Comparison of ENCODE assay signal across 9 cellular contexts in the genomic region with DNA sequence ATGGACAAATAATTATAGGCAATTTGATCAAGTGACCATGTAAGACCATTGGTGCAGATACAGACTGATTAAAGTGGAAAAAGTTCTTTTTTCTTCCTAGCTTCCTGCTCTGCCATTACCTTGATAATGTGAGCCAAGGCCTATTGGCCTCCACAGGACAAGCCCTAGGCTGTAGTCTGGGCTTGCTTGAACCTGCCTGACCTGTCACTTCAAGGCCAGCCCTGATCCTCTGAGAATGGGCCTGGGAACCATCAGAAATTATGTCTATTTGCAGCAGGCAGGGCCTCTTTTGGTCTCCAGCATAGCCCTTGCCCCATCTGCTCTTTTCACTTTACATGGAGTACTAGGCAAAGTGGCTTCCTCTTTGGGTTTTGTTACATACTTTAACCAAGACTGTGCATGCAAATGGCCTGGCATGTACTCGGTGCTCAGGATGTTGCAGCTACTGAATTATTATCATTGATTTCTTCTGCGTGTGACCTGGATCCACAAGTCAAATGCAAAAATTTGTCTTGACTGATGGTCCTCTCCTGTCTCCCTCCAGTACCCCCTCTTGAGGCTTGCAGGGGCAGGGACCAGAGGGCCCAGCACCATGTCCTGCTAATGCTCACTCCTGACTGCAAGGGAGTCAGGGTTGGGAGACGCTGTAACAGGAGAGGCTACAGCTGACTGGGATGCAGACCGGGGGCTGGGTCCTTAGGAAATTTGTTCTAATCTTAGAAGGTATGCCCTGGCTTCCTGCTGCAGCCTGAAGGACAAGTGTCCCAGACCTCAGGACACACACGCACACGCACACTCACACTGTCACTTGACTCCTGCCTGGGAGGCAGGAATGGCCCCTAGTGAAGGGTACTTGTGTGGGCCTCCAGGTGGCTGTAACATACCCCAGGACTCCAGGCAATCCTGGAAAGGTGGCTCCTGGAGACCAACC. TPM values are rescaled to one million over a fixed set of nuclear protein-coding genes. Genes with fewer than 3 reads are reported as not detected.
DNase-seq lines count a peak whose midpoint lies in the region; ATAC-seq and TF ChIP-seq lines count a peak whose summit lies in the region.
"Had no signal": no experiment of that assay in that cellular context is flagged by ENCODE, and none has a peak within 500 bp of the region (broad histone marks: within the 10 kb centered on the region; RNA-seq: fewer than 3 reads in every experiment).

No MANE protein-coding gene starts in this region.

- TF ChIP-seq CTCF in sigmoid colon (IDR thresholded peaks at IDR 0.05) (no peak), spleen (IDR thresholded peaks at IDR 0.05 in 8 of 11, conservative IDR thresholded peaks at IDR 0.05 in 3 of 11) (no peak)

- H3K27me3 ChIP-seq in sigmoid colon, result no peaks in the 10 kb centered on the region
- no peaks in the 10 kb centered on the region for H3K27me3 ChIP-seq in spleen (replicated peaks in 1 of 7)

- H3K27ac Mint-ChIP-seq in activated T-cell treated with anti-CD3 and anti-CD28 coated beads, Interleukin-2, amount 50 U/mL, for 24 hours, result peak overlapping the region; percentile 45
- H3K27ac Mint-ChIP-seq in T-helper 17 cell, result peak overlapping the region; percentile 93
- H3K27ac Mint-ChIP-seq in stimulated activated effector memory CD8-positive, alpha-beta T cell treated with anti-CD3 and anti-CD28 coated beads, Interleukin-12 subunit alpha, Interleukin-12 subunit beta, amount 100 ng/mL, for 72 hours, result peak overlapping the region; percentile 86
- H3K27ac Mint-ChIP-seq in T-helper 2 cell treated with Interferon-gamma antibody and Interleukin-4, amounts not matched to agents 5 μg/mL and 100 μg/mL, for 36 hours, result no peak overlapping the region

- TF ChIP-seq POLR2A in sigmoid colon (IDR thresholded peaks at IDR 0.05), result no peak
- no peak for TF ChIP-seq POLR2A in spleen (IDR thresholded peaks at IDR 0.05)

- no peaks in the 10 kb centered on the region for H3K27me3 Mint-ChIP-seq in activated T-cell treated with anti-CD3 and anti-CD28 coated beads, Interleukin-2, amount 50 U/mL, for 24 hours
- H3K27me3 Mint-ChIP-seq in T-helper 17 cell, result no peaks in the 10 kb centered on the region
- no peaks in the 10 kb centered on the region for H3K27me3 Mint-ChIP-seq in T-helper 2 cell treated with Interferon-gamma antibody and Interleukin-4, amounts not matched to agents 5 μg/mL and 100 μg/mL, for 36 hours (ENCODE audit: low read depth)

- H3K9me3 Mint-ChIP-seq in activated T-cell treated with anti-CD3 and anti-CD28 coated beads, Interleukin-2, amount 50 U/mL, for 24 hours, result no peaks in the 10 kb centered on the region
- no peaks in the 10 kb centered on the region for H3K9me3 Mint-ChIP-seq in stimulated activated effector memory CD8-positive, alpha-beta T cell treated with anti-CD3 and anti-CD28 coated beads, Interleukin-12 subunit alpha, Interleukin-12 subunit beta, amount 100 ng/mL, for 72 hours
- H3K9me3 Mint-ChIP-seq in T-helper 2 cell treated with Interferon-gamma antibody and Interleukin-4, amounts not matched to agents 5 μg/mL and 100 μg/mL, for 36 hours, result no peaks in the 10 kb centered on the region

- no peak overlapping the region for H3K4me3 ChIP-seq in sigmoid colon
- H3K4me3 ChIP-seq in spleen, result no peak overlapping the region

- WGBS in sigmoid colon, 2 donors, result 81 to 85% methylated on average over 6 of the region's 6 CpGs
- 62 to 77% (median 62%) methylated on average over 4 to 6 of the region's 6 CpGs for WGBS in spleen, 5 donors

- peaks cover 89% of the 10 kb centered on the region for H3K4me1 Mint-ChIP-seq in activated T-cell treated with anti-CD3 and anti-CD28 coated beads, Interleukin-2, amount 50 U/mL, for 24 hours (ENCODE audit: low read depth)
- peaks cover 76% of the 10 kb centered on the region for H3K4me1 Mint-ChIP-seq in T-helper 17 cell
- H3K4me1 Mint-ChIP-seq in stimulated activated effector memory CD8-positive, alpha-beta T cell treated with anti-CD3 and anti-CD28 coated beads, Interleukin-12 subunit alpha, Interleukin-12 subunit beta, amount 100 ng/mL, for 72 hours, result peaks cover 93% of the 10 kb centered on the region
- peaks cover 46% of the 10 kb centered on the region for H3K4me1 Mint-ChIP-seq in T-helper 2 cell treated with Interferon-gamma antibody and Interleukin-4, amounts not matched to agents 5 μg/mL and 100 μg/mL, for 36 hours (ENCODE audit: low read depth)

- TF ChIP-seq EP300 in sigmoid colon (IDR thresholded peaks at IDR 0.05), result no peak

- H3K27ac ChIP-seq in sigmoid colon (no peak overlapping the region), spleen (peak overlapping the region in 3 of 8 donors; percentile 2 to 40 (median 3))

- H3K4me3 Mint-ChIP-seq in activated T-cell treated with anti-CD3 and anti-CD28 coated beads, Interleukin-2, amount 50 U/mL, for 24 hours, result no peak overlapping the region
- H3K4me3 Mint-ChIP-seq in T-helper 17 cell, result peak overlapping the region; percentile 9
- no peak overlapping the region for H3K4me3 Mint-ChIP-seq in stimulated activated effector memory CD8-positive, alpha-beta T cell treated with anti-CD3 and anti-CD28 coated beads, Interleukin-12 subunit alpha, Interleukin-12 subunit beta, amount 100 ng/mL, for 72 hours
- no peak overlapping the region for H3K4me3 Mint-ChIP-seq in T-helper 2 cell treated with Interferon-gamma antibody and Interleukin-4, amounts not matched to agents 5 μg/mL and 100 μg/mL, for 36 hours

- intact Hi-C loops in sigmoid colon (cut with DNase I) (no loop called here), spleen (cut with DNase I; ENCODE audit: low total_unique reads) (no loop called here)

- H3K9me3 ChIP-seq in T-helper 17 cell (ENCODE audit: control insufficient read depth, low read length, poor library complexity, severe bottlenecking), result no peaks in the 10 kb centered on the region
- no peaks in the 10 kb centered on the region for H3K9me3 ChIP-seq in sigmoid colon
- no peaks in the 10 kb centered on the region for H3K9me3 ChIP-seq in spleen

- H3K4me1 ChIP-seq in sigmoid colon (no peaks in the 10 kb centered on the region), spleen (peaks cover 23 to 100% (median 73%) of the 10 kb centered on the region in 6 donors)

- no peak for DNase-seq in activated T-cell treated with anti-CD3 and anti-CD28 coated beads, Interleukin-2, amount 50 U/mL, for 24 hours
- no peak for DNase-seq in activated T-cell treated with anti-CD3 and anti-CD28 coated beads for 4 hours
- no peak for DNase-seq in T-helper 17 cell
- DNase-seq in stimulated activated effector memory CD8-positive, alpha-beta T cell treated with anti-CD3 and anti-CD28 coated beads, Interleukin-12 subunit alpha, Interleukin-12 subunit beta, amount 100 ng/mL, for 72 hours (ENCODE audit: low spot score in 2 of 2), result no peak
- no peak for DNase-seq in sigmoid colon
- no peak for DNase-seq in T-helper 2 cell treated with Interferon-gamma antibody and Interleukin-4, amounts not matched to agents 5 μg/mL and 100 μg/mL, for 36 hours (ENCODE audit: low spot score)
- DNase-seq in spleen, result no peak
- DNase-seq: activated CD8-positive, alpha-beta memory T cell treated with anti-CD3 and anti-CD28 coated beads, Interleukin-2, amount 50 U/mL, for 48 hours had no signal

- ATAC-seq in HG02870 (IDR thresholded peaks at IDR 0.05; ENCODE audit: unreplicated experiment) (peak; percentile 64), T-helper 17 cell (no peak)
- no peak for ATAC-seq in stimulated activated effector memory CD8-positive, alpha-beta T cell treated with anti-CD3 and anti-CD28 coated beads, Interleukin-12 subunit alpha, Interleukin-12 subunit beta, amount 100 ng/mL, for 72 hours

- H3K36me3 Mint-ChIP-seq in activated T-cell treated with anti-CD3 and anti-CD28 coated beads, Interleukin-2, amount 50 U/mL, for 24 hours (ENCODE audit: low read depth), result peaks cover 68% of the 10 kb centered on the region
- H3K36me3 Mint-ChIP-seq in T-helper 17 cell (ENCODE audit: low read depth), result peaks cover 18% of the 10 kb centered on the region
- peaks cover 73% of the 10 kb centered on the region for H3K36me3 Mint-ChIP-seq in stimulated activated effector memory CD8-positive, alpha-beta T cell treated with anti-CD3 and anti-CD28 coated beads, Interleukin-12 subunit alpha, Interleukin-12 subunit beta, amount 100 ng/mL, for 72 hours
- H3K36me3 Mint-ChIP-seq in T-helper 2 cell treated with Interferon-gamma antibody and Interleukin-4, amounts not matched to agents 5 μg/mL and 100 μg/mL, for 36 hours (ENCODE audit: low read depth), result peaks cover 62% of the 10 kb centered on the region

- no peaks in the 10 kb centered on the region for H3K36me3 ChIP-seq in sigmoid colon
- peaks cover 0 to 94% (median 5%) of the 10 kb centered on the region in 6 donors for H3K36me3 ChIP-seq in spleen

RNA-seq across cellular contexts. Expression of a gene that starts 39.4 kb away (rescaled TPM):
- total RNA-seq in T-helper 17 cell (100 to 1,000 TPM in 1 of 2 donors, 10 to 100 TPM in 1; 88.0 to 101 TPM), sigmoid colon (10 to 100 TPM in 1 of 4 donors, 1 to 10 TPM in 3; 8.0 to 19.6 (median 9.6) TPM), spleen (100 to 1,000 TPM in 5 of 7 donors, 10 to 100 TPM in 2; 91.9 to 144 (median 124) TPM)
- polyA plus RNA-seq in sigmoid colon (10 to 100 TPM in 2 of 3 donors, 1 to 10 TPM in 1; 7.8 to 52.9 (median 10.6) TPM), spleen (100 to 1,000 TPM in 1 of 3 donors, 10 to 100 TPM in 2; 58.9 to 103 (median 87.2) TPM)

RNA-seq across cellular contexts. Expression of a gene that starts 52.3 kb away (rescaled TPM):
- total RNA-seq in T-helper 17 cell, result 1 to 10 TPM; 3.0 to 4.2 TPM
- total RNA-seq in sigmoid colon, result 10 to 100 TPM; 50.9 to 69.5 (median 58.3) TPM
- 10 to 100 TPM in 2 of 3 donors, 1 to 10 TPM in 1; 8.8 to 66.9 (median 11.4) TPM for polyA plus RNA-seq in sigmoid colon
- total RNA-seq in spleen, result 10 to 100 TPM; 43.0 to 65.8 (median 59.8) TPM
- polyA plus RNA-seq in spleen, result 10 to 100 TPM; 12.0 to 20.4 (median 17.5) TPM

Comparison
In these comparisons a context has a peak if more than half of its experiments do, and no peak if none do; other contexts are left out.
1. RNA of a gene that starts 39.4 kb away (total RNA-seq): 91.9 to 144 TPM in spleen and 88.0 to 101 TPM in T-helper 17 cell; 8.0 to 19.6 TPM in sigmoid colon; every median in the first group is over 4 times any median in the second.
2. RNA of a gene that starts 52.3 kb away (total RNA-seq): 50.9 to 69.5 TPM in sigmoid colon and 43.0 to 65.8 TPM in spleen; 3.0 to 4.2 TPM in T-helper 17 cell; every median in the first group is over 4 times any median in the second.